1 cellular context compared by ENCODE assay signal in genomic region chr3:182682263-182683229, GRCh38.
TF ChIP-seq lines count a peak whose summit lies in the region.

No MANE protein-coding gene starts in this region.

TF ChIP-seq in HEK293, 187 proteins besides CTCF, POLR2A, EP300 and RAD21 (continued from another document):
- TF ChIP-seq ZNF692 (tag by site-specific recombination; IDR thresholded peaks at IDR 0.05), result no peak
- no peak for TF ChIP-seq ZNF518A (tag by site-specific recombination; conservative IDR thresholded peaks at IDR 0.05; ENCODE audit: low read depth)
- no peak for TF ChIP-seq ZNF544 (tag by site-specific recombination; IDR thresholded peaks at IDR 0.05)
- TF ChIP-seq ZNF121 (tag by site-specific recombination; IDR thresholded peaks at IDR 0.05), result no peak
- no peak for TF ChIP-seq PRDM1 (tag by site-specific recombination; IDR thresholded peaks at IDR 0.05)
- TF ChIP-seq ZNF76 (tag by site-specific recombination; IDR thresholded peaks at IDR 0.05; ENCODE audit: borderline replicate concordance, low read depth), result no peak
- TF ChIP-seq SETDB1 (IDR thresholded peaks at IDR 0.05; ENCODE audit: insufficient read length, low read length), result no peak
- TF ChIP-seq KLF8 (tag by site-specific recombination; IDR thresholded peaks at IDR 0.05), result no peak
- TF ChIP-seq ZNF37A (tag by site-specific recombination; IDR thresholded peaks at IDR 0.05), result no peak
- TF ChIP-seq ZNF501 (tag by site-specific recombination; IDR thresholded peaks at IDR 0.05), result no peak
- no peak for TF ChIP-seq ZNF18 (tag by site-specific recombination; IDR thresholded peaks at IDR 0.05)
- TF ChIP-seq, protein P1, sequence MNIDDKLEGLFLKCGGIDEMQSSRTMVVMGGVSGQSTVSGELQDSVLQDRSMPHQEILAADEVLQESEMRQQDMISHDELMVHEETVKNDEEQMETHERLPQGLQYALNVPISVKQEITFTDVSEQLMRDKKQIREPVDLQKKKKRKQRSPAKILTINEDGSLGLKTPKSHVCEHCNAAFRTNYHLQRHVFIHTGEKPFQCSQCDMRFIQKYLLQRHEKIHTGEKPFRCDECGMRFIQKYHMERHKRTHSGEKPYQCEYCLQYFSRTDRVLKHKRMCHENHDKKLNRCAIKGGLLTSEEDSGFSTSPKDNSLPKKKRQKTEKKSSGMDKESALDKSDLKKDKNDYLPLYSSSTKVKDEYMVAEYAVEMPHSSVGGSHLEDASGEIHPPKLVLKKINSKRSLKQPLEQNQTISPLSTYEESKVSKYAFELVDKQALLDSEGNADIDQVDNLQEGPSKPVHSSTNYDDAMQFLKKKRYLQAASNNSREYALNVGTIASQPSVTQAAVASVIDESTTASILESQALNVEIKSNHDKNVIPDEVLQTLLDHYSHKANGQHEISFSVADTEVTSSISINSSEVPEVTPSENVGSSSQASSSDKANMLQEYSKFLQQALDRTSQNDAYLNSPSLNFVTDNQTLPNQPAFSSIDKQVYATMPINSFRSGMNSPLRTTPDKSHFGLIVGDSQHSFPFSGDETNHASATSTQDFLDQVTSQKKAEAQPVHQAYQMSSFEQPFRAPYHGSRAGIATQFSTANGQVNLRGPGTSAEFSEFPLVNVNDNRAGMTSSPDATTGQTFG (tag by site-specific recombination; IDR thresholded peaks at IDR 0.05; ENCODE audit: borderline replicate concordance), result no peak
